Comparison of ENCODE assay signal across 37 cellular contexts in the genomic region with DNA sequence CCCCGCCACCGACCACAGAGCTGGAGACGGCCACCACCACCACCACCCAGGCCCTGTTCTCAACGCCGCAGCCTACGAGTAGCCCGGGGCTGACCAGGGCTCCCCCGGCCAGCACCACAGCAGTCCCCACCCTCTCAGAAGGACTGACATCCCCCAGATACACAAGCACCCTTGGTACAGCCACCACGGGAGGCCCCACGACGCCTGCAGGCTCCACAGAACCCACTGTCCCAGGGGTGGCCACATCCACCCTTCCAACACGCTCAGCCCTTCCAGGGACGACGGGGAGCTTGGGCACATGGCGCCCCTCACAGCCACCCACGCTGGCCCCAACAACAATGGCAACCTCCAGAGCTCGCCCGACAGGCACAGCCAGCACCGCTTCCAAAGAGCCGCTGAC. TPM values are rescaled to one million over a fixed set of nuclear protein-coding genes. Genes with fewer than 3 reads are reported as not detected.
"Had no signal": no experiment of that assay in that cellular context is flagged by ENCODE, and none has a peak within 500 bp of the region (broad histone marks: within the 10 kb centered on the region; RNA-seq: fewer than 3 reads in every experiment).

No MANE protein-coding gene starts in this region.

- H3K9ac ChIP-seq: KMS-11 had no signal

- H3K4me3 ChIP-seq: MG63 had no signal

- H3K4me2 ChIP-seq: KMS-11 had no signal

- H3K27me3 ChIP-seq: MG63 had no signal

- H3K27ac ChIP-seq: KMS-11 had no signal

- H3K9me3 ChIP-seq: MG63 had no signal

- H3K36me3 ChIP-seq: MG63 had no signal

- DNase-seq: Karpas-422, Kasumi-1, KG1, MG63, MM.1S, MV-4-11, NCI-H1048, NCI-H1092, NCI-H1092 treated with DMSO at 0.1 percent for 48 hours, NCI-H1105, NCI-H1105 treated with DMSO at 0.1 percent for 48 hours, NCI-H1417, NCI-H1417 treated with DMSO at 0.1 percent for 48 hours, NCI-H1436, NCI-H1436 treated with DMSO at 0.1 percent for 48 hours, NCI-H146, NCI-H1694, NCI-H1694 treated with DMSO at 0.1 percent for 48 hours, NCI-H187 treated with DMSO at 0.1 percent for 48 hours, NCI-H1930, NCI-H2029, NCI-H2029 treated with DMSO at 0.1 percent for 48 hours, NCI-H2081, NCI-H2081 treated with DMSO at 0.1 percent for 48 hours, NCI-H2107, NCI-H2171, NCI-H2171 treated with DMSO at 0.1 percent for 48 hours, NCI-H2227 treated with DMSO at 0.1 percent for 48 hours, NCI-H226, NCI-H345, NCI-H446, NCI-H446 treated with DMSO at 0.1 percent for 48 hours, NCI-H510A had no signal

RNA-seq across cellular contexts. Expression of gene MUC5B, which starts 18.8 kb away (rescaled TPM):
- total RNA-seq: LHCN-M2, M059J, MCF 10A had no signal
